ENCODE assay signal across 22 cellular contexts in the genomic region with DNA sequence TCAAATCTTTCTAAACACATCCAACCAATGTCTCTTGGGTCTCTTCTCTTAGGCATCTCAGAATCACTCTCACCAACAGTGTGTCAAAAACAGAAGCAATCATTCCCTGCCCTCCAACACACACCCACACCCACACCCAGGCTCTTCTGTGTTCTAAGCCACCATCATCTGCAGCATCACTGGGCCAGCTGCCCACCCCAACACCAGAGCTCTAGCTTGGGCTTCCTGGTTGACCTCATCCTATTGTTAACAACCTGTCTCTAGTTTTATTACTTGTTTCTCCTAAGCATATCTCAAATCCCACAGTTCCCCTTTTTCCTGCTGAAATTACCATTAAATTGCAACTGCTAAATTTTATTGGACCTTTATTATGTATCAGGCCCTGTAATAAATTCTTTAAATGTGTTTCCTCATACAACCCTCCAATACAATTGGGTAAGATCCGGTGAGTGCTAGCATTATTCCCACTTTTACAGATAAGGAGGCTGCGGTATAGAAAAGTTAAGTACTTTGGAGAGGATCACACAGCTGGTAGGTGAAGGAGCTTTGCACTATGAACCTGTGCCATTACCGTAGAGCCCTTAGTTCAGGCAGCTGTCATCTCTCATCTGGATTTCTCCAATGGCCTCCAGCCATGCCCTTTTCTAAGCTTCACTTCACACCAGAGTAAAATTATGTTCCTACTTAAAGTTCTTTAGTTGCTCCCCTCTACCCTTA.
"Had no signal": no experiment of that assay in that cellular context is flagged by ENCODE, and none has a peak within 500 bp of the region (broad histone marks: within the 10 kb centered on the region; RNA-seq: fewer than 3 reads in every experiment).

No MANE protein-coding gene starts in this region.

- H3K4me2 ChIP-seq: hepatocyte had no signal

- H2AFZ ChIP-seq: hepatocyte, parathyroid adenoma had no signal

- H3K27ac ChIP-seq: colonic mucosa, foreskin keratinocyte, gastroesophageal sphincter, heart left ventricle, hepatocyte, neutrophil, parathyroid adenoma, stomach, thyroid gland had no signal

- H3K4me1 ChIP-seq: colonic mucosa, foreskin keratinocyte, parathyroid adenoma, thyroid gland had no signal

- H3K79me2 ChIP-seq: hepatocyte, parathyroid adenoma had no signal

- ATAC-seq: effector memory CD8-positive, alpha-beta T cell; foreskin keratinocyte; gastroesophageal sphincter; heart left ventricle; left cardiac atrium; left ventricle myocardium superior; natural killer cell treated with Interleukin-12 subunit alpha and Interleukin-12 subunit beta and Interleukin-15 and Interleukin-18, amount 100 ng/mL, for 72 hours; sciatic nerve; stimulated activated effector memory CD8-positive, alpha-beta T cell treated with anti-CD3 and anti-CD28 coated beads, Interleukin-12 subunit alpha, Interleukin-12 subunit beta, amount 100 ng/mL, for 72 hours had no signal

- DNase-seq: colonic mucosa; effector memory CD8-positive, alpha-beta T cell; foreskin keratinocyte; heart left ventricle; kidney; left cardiac atrium; left ventricle myocardium superior; naive B cell; stimulated activated CD4-positive, alpha-beta T cell treated with anti-CD3 and anti-CD28 coated beads, Interleukin-2, amount 100 ng/mL, for 24 hours; stimulated activated CD4-positive, alpha-beta T cell treated with anti-CD3 and anti-CD28 coated beads, Interleukin-4, amount 100 ng/mL, for 24 hours; stimulated activated naive CD4-positive, alpha-beta T cell treated with Interleukin-2 at 50 U/mL for 16 hours; stomach; thyroid gland; trophoblast cell had no signal

- H3K9me3 ChIP-seq: colonic mucosa, gastroesophageal sphincter, heart left ventricle, neutrophil, stomach, thyroid gland had no signal

- H3K27me3 ChIP-seq: colonic mucosa, gastroesophageal sphincter, heart left ventricle, hepatocyte, neutrophil, stomach, thyroid gland had no signal

- H3K4me3 ChIP-seq: colonic mucosa, gastroesophageal sphincter, heart left ventricle, hepatocyte, lung, stomach, thyroid gland had no signal

- H3K9ac ChIP-seq: parathyroid adenoma had no signal

- H3K36me3 ChIP-seq: colonic mucosa, gastroesophageal sphincter, heart left ventricle, neutrophil, stomach, thyroid gland had no signal
